8 cellular contexts compared by ENCODE assay signal in genomic region chr3:183252973-183253363, GRCh38. TPM values are rescaled to one million over a fixed set of nuclear protein-coding genes. Genes with fewer than 3 reads are reported as not detected.
DNase-seq lines count a peak whose midpoint lies in the region; ATAC-seq lines count a peak whose summit lies in the region.

Gene B3GNT5, plus strand, starts transcription at chr3:183253253. Its CDS starts 16,546 bp downstream, at chr3:183269799.

- H3K9me3 Mint-ChIP-seq in stimulated activated memory B cell treated with anti-CD40 and anti-IgM and Interleukin-4, amounts not matched to agents 10 μg/mL and 1 μg/mL and 100 μg/mL, for 72 hours, result no peaks in the 10 kb centered on the region

- no peak for ATAC-seq in stimulated activated memory B cell treated with anti-CD40 and anti-IgM and Interleukin-4, amounts not matched to agents 10 μg/mL and 1 μg/mL and 100 μg/mL, for 72 hours
- ATAC-seq in HG03175 (IDR thresholded peaks at IDR 0.05; ENCODE audit: unreplicated experiment) (no peak), GM21576 (IDR thresholded peaks at IDR 0.05; ENCODE audit: unreplicated experiment) (no peak)

- H3K27me3 Mint-ChIP-seq in stimulated activated memory B cell treated with anti-CD40 and anti-IgM and Interleukin-4, amounts not matched to agents 10 μg/mL and 1 μg/mL and 100 μg/mL, for 72 hours, result peaks cover 29% of the 10 kb centered on the region

- no peaks in the 10 kb centered on the region for H3K36me3 Mint-ChIP-seq in stimulated activated memory B cell treated with anti-CD40 and anti-IgM and Interleukin-4, amounts not matched to agents 10 μg/mL and 1 μg/mL and 100 μg/mL, for 72 hours

- DNase-seq in activated gamma-delta T cell (lab: John Stamatoyannopoulos, UW), result peak; percentile 10
- DNase-seq in activated gamma-delta T cell treated with Interleukin-2 at 50 U/mL for 16 hours, result no peak
- DNase-seq in T-helper 9 cell, result peak; percentile 8
- DNase-seq in dermis blood vessel endothelial cell, result no peak
- peak in 1 of 2 donors; percentile 62 for DNase-seq in lung microvascular endothelial cell (ENCODE audit: low read depth in 2 of 2)

- H3K4me1 Mint-ChIP-seq in stimulated activated memory B cell treated with anti-CD40 and anti-IgM and Interleukin-4, amounts not matched to agents 10 μg/mL and 1 μg/mL and 100 μg/mL, for 72 hours, result no peaks in the 10 kb centered on the region

- peak within 1 kb of the TSS; percentile 34 for H3K27ac Mint-ChIP-seq in stimulated activated memory B cell treated with anti-CD40 and anti-IgM and Interleukin-4, amounts not matched to agents 10 μg/mL and 1 μg/mL and 100 μg/mL, for 72 hours

- peak within 1 kb of the TSS; percentile 78 for H3K4me3 Mint-ChIP-seq in stimulated activated memory B cell treated with anti-CD40 and anti-IgM and Interleukin-4, amounts not matched to agents 10 μg/mL and 1 μg/mL and 100 μg/mL, for 72 hours

RNA-seq across cellular contexts. Expression of gene B3GNT5, which starts in this region (rescaled TPM):
- total RNA-seq in dermis blood vessel endothelial cell (31.0 and 40.3 TPM in 2 replicates), lung microvascular endothelial cell (22.7 and 31.3 TPM in 2 replicates)

Comparison
In these comparisons a context has a peak if more than half of its experiments do, and no peak if none do; other contexts are left out.
1. DNase-seq: peak in activated gamma-delta T cell (single experiment) and T-helper 9 cell (single experiment); none in activated gamma-delta T cell treated with Interleukin-2 at 50 U/mL for 16 hours (single experiment) and dermis blood vessel endothelial cell (single experiment).